8 cellular contexts compared by ENCODE assay signal in genomic region chr2:238439093-238439849, GRCh38. TPM values are rescaled to one million over a fixed set of nuclear protein-coding genes. Genes with fewer than 3 reads are reported as not detected.
DNase-seq lines count a peak whose midpoint lies in the region; ATAC-seq and TF ChIP-seq lines count a peak whose summit lies in the region.

No MANE protein-coding gene starts in this region.

- H3K4me3 ChIP-seq in CD8-positive, alpha-beta T cell (ENCODE audit: low read depth, low read length): no peak overlapping the region
- H3K4me3 ChIP-seq in skeletal muscle cell (ENCODE audit: low read depth, low read length): no peak overlapping the region

- no peaks in the 10 kb centered on the region for H3K9me3 ChIP-seq in CD8-positive, alpha-beta T cell (ENCODE audit: low read length)

- H3K27ac Mint-ChIP-seq in CD8-positive, alpha-beta T cell: peak overlapping the region; percentile 58

- H3K27me3 ChIP-seq in CD8-positive, alpha-beta T cell (ENCODE audit: insufficient read depth, low read length): no peaks in the 10 kb centered on the region

- CTCF ChIA-PET in CD8-positive, alpha-beta T cell (lab: Charles Lee): no interaction called here

- H3K4me1 Mint-ChIP-seq in CD8-positive, alpha-beta T cell (ENCODE audit: low read depth): peaks cover 71% of the 10 kb centered on the region

- H3K4me1 ChIP-seq in CD8-positive, alpha-beta T cell (ENCODE audit: insufficient read depth, low read length): peaks cover 22% of the 10 kb centered on the region

- H3K27ac ChIP-seq in CD8-positive, alpha-beta T cell (ENCODE audit: low read depth, low read length): no peak overlapping the region

- H3K4me3 Mint-ChIP-seq in CD8-positive, alpha-beta T cell: peak overlapping the region; percentile 37

- intact Hi-C loops in CD8-positive, alpha-beta T cell (cut with DNase I, micrococcal nuclease): no loop called here

- H3K9me3 Mint-ChIP-seq in CD8-positive, alpha-beta T cell: no peaks in the 10 kb centered on the region

- TF ChIP-seq CTCF in CD8-positive, alpha-beta T cell (IDR thresholded peaks at IDR 0.05): no peak

- H3K36me3 Mint-ChIP-seq in CD8-positive, alpha-beta T cell: peaks cover 82% of the 10 kb centered on the region

- POLR2A ChIA-PET in CD8-positive, alpha-beta T cell (lab: Charles Lee): no interaction called here

- peak in 2 of 7 experiments; percentile 27 to 44 for DNase-seq in CD8-positive, alpha-beta T cell
- peak; percentile 59 to 67 for DNase-seq in activated CD4-positive, alpha-beta T cell treated with anti-CD3 and anti-CD28 coated beads for 4 hours
- DNase-seq in skeletal muscle cell (ENCODE audit: low read depth) (peak; percentile 86), C1 segment of cervical spinal cord (lab: John Stamatoyannopoulos, UW) (no peak), NCI-H82 (lab: John Stamatoyannopoulos, UW) (no peak)

- H3K36me3 ChIP-seq in CD8-positive, alpha-beta T cell (ENCODE audit: insufficient read depth, low read length): peaks cover 29% of the 10 kb centered on the region

- peak; percentile 86 for ATAC-seq in CD8-positive, alpha-beta T cell
- ATAC-seq in esophagus mucosa (peak; percentile 99), GM19467 (IDR thresholded peaks at IDR 0.05; ENCODE audit: unreplicated experiment) (no peak), GM19328 (IDR thresholded peaks at IDR 0.05; ENCODE audit: unreplicated experiment) (no peak)

- H3K27me3 Mint-ChIP-seq in CD8-positive, alpha-beta T cell (ENCODE audit: low read depth): no peaks in the 10 kb centered on the region

RNA-seq across cellular contexts. Expression of gene ASB1, which starts 12.5 kb away (rescaled TPM):
- total RNA-seq in CD8-positive, alpha-beta T cell: 10 to 100 TPM; 16.3 to 25.3 TPM
- total RNA-seq in esophagus mucosa: 12.3 TPM

Comparison
In these comparisons a context has a peak if more than half of its experiments do, and no peak if none do; other contexts are left out.
1. ATAC-seq: peak in CD8-positive, alpha-beta T cell (single experiment) and esophagus mucosa (single experiment); none in GM19467 (single experiment) and GM19328 (single experiment).
2. DNase-seq: peak in activated CD4-positive, alpha-beta T cell treated with anti-CD3 and anti-CD28 coated beads for 4 hours (2 of 2) and skeletal muscle cell (single experiment); none in C1 segment of cervical spinal cord (0 of 14) and NCI-H82 (single experiment).